ENCODE assay signal across 22 cellular contexts in genomic region chr13:98020271-98020670, GRCh38.
A peak's percentile ranks its signal among the peaks of the same experiment; 100 is the strongest.
DNase-seq lines count a peak whose midpoint lies in the region; ATAC-seq and TF ChIP-seq lines count a peak whose summit lies in the region.
"Had no signal": no experiment of that assay in that cellular context is flagged by ENCODE, and none has a peak within 500 bp of the region (broad histone marks: within the 10 kb centered on the region; RNA-seq: fewer than 3 reads in every experiment).

No MANE protein-coding gene starts in this region.

- TF ChIP-seq CTCF in HFFc6 (IDR thresholded peaks at IDR 0.05), result no peak
- TF ChIP-seq CTCF in choroid plexus epithelial cell (conservative IDR thresholded peaks at IDR 0.05; ENCODE audit: low read depth, low read length), result no peak
- TF ChIP-seq CTCF in smooth muscle cell (IDR thresholded peaks at IDR 0.05; ENCODE audit: borderline replicate concordance, insufficient read depth, poor library complexity, severe bottlenecking), result no peak

- ATAC-seq in HG03175 (IDR thresholded peaks at IDR 0.05; ENCODE audit: unreplicated experiment), result no peak
- ATAC-seq in GM18505 (IDR thresholded peaks at IDR 0.05; ENCODE audit: unreplicated experiment), result no peak
- ATAC-seq: T-cell had no signal

- H3K27ac ChIP-seq in smooth muscle cell (ENCODE audit: low read depth), result peak overlapping the region; percentile 73
- H3K27ac ChIP-seq: BLaER1 treated with 17β-estradiol and CSF1 and Interleukin-3, amounts not matched to agents 10 nM and 100 nM; SJSA1 had no signal

- peaks cover 38% of the 10 kb centered on the region for H3K4me1 Mint-ChIP-seq in HFFc6 (ENCODE audit: low read depth)
- H3K4me1 Mint-ChIP-seq: T-cell had no signal

- no peak overlapping the region for H3K4me3 Mint-ChIP-seq in HFFc6
- H3K4me3 Mint-ChIP-seq: CD4-positive, alpha-beta T cell; H9; IgD-negative memory B cell; T-cell had no signal

- no peaks in the 10 kb centered on the region for H3K9me3 Mint-ChIP-seq in HFFc6
- H3K9me3 Mint-ChIP-seq: CD4-positive, alpha-beta T cell; H9; IgD-negative memory B cell; T-cell had no signal

- H2AFZ ChIP-seq in smooth muscle cell (ENCODE audit: low read depth), result no peak overlapping the region

- no peak overlapping the region for H3K9ac ChIP-seq in smooth muscle cell (ENCODE audit: low read depth)
- H3K9ac ChIP-seq: BLaER1 treated with 17β-estradiol and CSF1 and Interleukin-3, amounts not matched to agents 10 nM and 100 nM had no signal

- H3K27me3 Mint-ChIP-seq in HFFc6 (ENCODE audit: insufficient read depth), result peaks cover 2% of the 10 kb centered on the region; the same call in 1 of the 2 replicates
- H3K27me3 Mint-ChIP-seq: CD4-positive, alpha-beta T cell; IgD-negative memory B cell; T-cell had no signal

- H3K27ac Mint-ChIP-seq in HFFc6, result peak overlapping the region; percentile 66; the same call in 1 of the 2 replicates
- H3K27ac Mint-ChIP-seq: CD4-positive, alpha-beta T cell; IgD-negative memory B cell; T-cell had no signal

- H3K79me2 ChIP-seq in smooth muscle cell (ENCODE audit: low read depth), result no peaks in the 10 kb centered on the region

- peaks cover 40% of the 10 kb centered on the region for H3K36me3 ChIP-seq in smooth muscle cell (ENCODE audit: low read depth)

- no peak overlapping the region for H3K4me2 ChIP-seq in smooth muscle cell
- H3K4me2 ChIP-seq: BLaER1 treated with 17β-estradiol and CSF1 and Interleukin-3, amounts not matched to agents 10 nM and 100 nM had no signal

- 92% methylated on average over 3 of the region's 3 CpGs for WGBS in smooth muscle cell (ENCODE audit: low lambda C conversion rate)

- TF ChIP-seq POLR2A in GM18505 (IDR thresholded peaks at IDR 0.05; ENCODE audit: borderline replicate concordance, extremely low read depth, insufficient read depth, insufficient read length), result no peak

- peaks cover 11% of the 10 kb centered on the region for H3K4me1 ChIP-seq in smooth muscle cell (ENCODE audit: low read depth)
- H3K4me1 ChIP-seq: BLaER1 treated with 17β-estradiol and CSF1 and Interleukin-3, amounts not matched to agents 10 nM and 100 nM had no signal

- H3F3A ChIP-seq in smooth muscle cell (ENCODE audit: low read depth), result peaks cover 10% of the 10 kb centered on the region

- H3K4me3 ChIP-seq in choroid plexus epithelial cell (ENCODE audit: low read depth, low read length) (no peak overlapping the region), smooth muscle cell (no peak overlapping the region)
- H3K4me3 ChIP-seq: BLaER1 treated with 17β-estradiol and CSF1 and Interleukin-3, amounts not matched to agents 10 nM and 100 nM; SJSA1 had no signal

- H3K36me3 Mint-ChIP-seq in HFFc6 (ENCODE audit: low read depth), result peaks cover 54% of the 10 kb centered on the region

- peak; percentile 72 for DNase-seq in ELR (ENCODE audit: low read depth)
- peak; percentile 5 for DNase-seq in HFFc6
- DNase-seq in choroid plexus epithelial cell (ENCODE audit: low read depth), result peak; percentile 24
- DNase-seq in smooth muscle cell (lab: John Stamatoyannopoulos, UW; ENCODE audit: unreplicated experiment), result no peak
- DNase-seq in MV-4-11 (lab: John Stamatoyannopoulos, UW), result no peak
- DNase-seq: AML-193; CD4-positive, alpha-beta T cell; DMS53; H9; NCI-H1105; NCI-H1436 treated with DMSO at 0.1 percent for 48 hours; NCI-H187 treated with DMSO at 0.1 percent for 48 hours; NCI-H2107; NCI-H524; NCI-H774; Right ventricle myocardium superior; T-cell had no signal

- no peaks in the 10 kb centered on the region for H3K27me3 ChIP-seq in smooth muscle cell (ENCODE audit: low read depth)
- H3K27me3 ChIP-seq: BLaER1 treated with 17β-estradiol and CSF1 and Interleukin-3, amounts not matched to agents 10 nM and 100 nM; SJSA1 had no signal

- H4K20me1 ChIP-seq in smooth muscle cell (ENCODE audit: low read depth), result no peaks in the 10 kb centered on the region

- H3K9me3 ChIP-seq in smooth muscle cell (replicated peaks; ENCODE audit: low read depth), result no peaks in the 10 kb centered on the region
- H3K9me3 ChIP-seq: BLaER1 treated with 17β-estradiol and CSF1 and Interleukin-3, amounts not matched to agents 10 nM and 100 nM; SJSA1 had no signal

Comparison
In these comparisons a context has a peak if more than half of its experiments do, and no peak if none do; other contexts are left out.
1. DNase-seq: peak in ELR (single experiment), HFFc6 (single experiment) and choroid plexus epithelial cell (single experiment); none in smooth muscle cell (single experiment) and MV-4-11 (single experiment).